In the genomic region with DNA sequence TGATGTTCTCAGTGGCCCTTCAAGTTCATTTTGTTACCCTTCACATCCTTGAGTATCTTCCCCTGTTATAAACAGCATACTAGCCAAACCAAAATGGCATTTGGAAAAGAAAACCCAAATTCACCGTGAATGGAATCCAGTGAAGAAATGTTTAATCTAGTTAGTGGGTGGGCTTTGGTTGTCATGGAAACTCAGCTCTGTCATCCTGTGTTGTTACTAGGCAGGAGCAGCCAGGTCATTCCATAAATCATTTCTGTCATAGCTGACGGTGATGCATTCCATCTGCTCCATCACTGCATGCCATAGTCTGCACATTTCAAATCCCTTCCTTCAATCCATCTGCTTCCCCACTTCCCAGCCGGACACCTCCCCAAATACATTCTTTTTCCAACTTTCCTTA, we compare ENCODE assay signal across 10 cellular contexts.
DNase-seq lines count a peak whose midpoint lies in the region; ATAC-seq and TF ChIP-seq lines count a peak whose summit lies in the region.
"Had no signal": no experiment of that assay in that cellular context is flagged by ENCODE, and none has a peak within 500 bp of the region (broad histone marks: within the 10 kb centered on the region; RNA-seq: fewer than 3 reads in every experiment).

No MANE protein-coding gene starts in this region.

- 54 to 65% (median 58%) methylated on average over 3 of the region's 3 CpGs for WGBS in psoas muscle, 3 donors

- DNase-seq in cardiac muscle cell (ENCODE audit: low read depth in 1 of 2, low spot score in 1 of 2) (peak; percentile 26 to 81), cardiac septum (ENCODE audit: low spot score) (no peak), RKO (ENCODE audit: low spot score) (peak; percentile 56), fibroblast of the conjunctiva (ENCODE audit: low read depth) (peak; percentile 45), psoas muscle (no peak), T1000 (lab: John Stamatoyannopoulos, UW) (no peak)
- DNase-seq in stimulated activated CD4-positive, alpha-beta T cell treated with anti-CD3 and anti-CD28 coated beads, Interleukin-2, amount 100 ng/mL, for 48 hours = no peak
- DNase-seq: AML-193 had no signal

- H3K9me3 ChIP-seq in cardiac muscle cell (ENCODE audit: low read depth) = no peaks in the 10 kb centered on the region
- H3K9me3 ChIP-seq in psoas muscle = no peaks in the 10 kb centered on the region
- H3K9me3 ChIP-seq: thoracic aorta had no signal

- H3K36me3 ChIP-seq in cardiac muscle cell (peaks cover 34% of the 10 kb centered on the region), psoas muscle (ENCODE audit: insufficient read depth in 1 of 2, low read depth in 1 of 2) (peaks cover 0 to 43% of the 10 kb centered on the region in 2 donors)

- no peak for TF ChIP-seq CTCF in cardiac muscle cell (IDR thresholded peaks at IDR 0.05; ENCODE audit: low read depth, low read length)
- TF ChIP-seq CTCF in psoas muscle (IDR thresholded peaks at IDR 0.05) = no peak

- H3K4me1 ChIP-seq in cardiac muscle cell (ENCODE audit: low read depth) (no peaks in the 10 kb centered on the region), psoas muscle (no peaks in the 10 kb centered on the region)

- no peaks in the 10 kb centered on the region for H3K27me3 ChIP-seq in cardiac muscle cell
- no peaks in the 10 kb centered on the region for H3K27me3 ChIP-seq in psoas muscle (ENCODE audit: insufficient read depth in 3 of 3, low read length in 2 of 3)

- H3K27ac ChIP-seq in cardiac muscle cell = no peak overlapping the region
- no peak overlapping the region for H3K27ac ChIP-seq in psoas muscle
- H3K27ac ChIP-seq: thoracic aorta had no signal

- intact Hi-C loops in cardiac septum (cut with DNase I) (no loop called here), psoas muscle (cut with DNase I) (no loop called here)

- H3K4me3 ChIP-seq in cardiac muscle cell (no peak overlapping the region), psoas muscle (no peak overlapping the region)
- H3K4me3 ChIP-seq: thoracic aorta had no signal

- ATAC-seq in psoas muscle (no peak), GM21737 (IDR thresholded peaks at IDR 0.05; ENCODE audit: unreplicated experiment) (no peak)

Comparison
In these comparisons a context has a peak if more than half of its experiments do, and no peak if none do; other contexts are left out.
1. DNase-seq: peak in cardiac muscle cell (2 of 2), RKO (single experiment) and fibroblast of the conjunctiva (single experiment); none in cardiac septum (single experiment), psoas muscle (0 of 2), stimulated activated CD4-positive, alpha-beta T cell treated with anti-CD3 and anti-CD28 coated beads, Interleukin-2, amount 100 ng/mL, for 48 hours (0 of 2) and T1000 (single experiment).